In the genomic region with DNA sequence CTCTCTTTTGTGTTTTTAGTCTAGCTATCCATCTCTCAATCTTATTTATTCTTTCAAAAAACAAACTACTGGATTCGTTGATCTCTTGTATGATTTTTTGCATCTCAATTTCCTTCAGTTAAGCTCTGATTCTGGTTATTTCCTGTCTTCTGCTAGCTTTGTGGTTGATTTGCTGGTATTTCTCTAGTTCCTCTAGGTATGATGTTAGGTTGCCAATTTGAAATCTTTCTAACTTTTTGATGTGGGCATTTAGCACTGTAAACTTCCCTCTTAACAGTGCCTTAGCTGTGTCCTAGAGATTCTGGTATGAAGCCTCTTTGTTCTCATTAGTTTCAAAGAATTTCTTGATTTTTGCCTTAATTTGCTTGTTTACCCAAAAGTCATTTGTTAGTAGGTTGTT, we compare ENCODE assay signal across 18 cellular contexts. TPM values are rescaled to one million over a fixed set of nuclear protein-coding genes. Genes with fewer than 3 reads are reported as not detected.
DNase-seq lines count a peak whose midpoint lies in the region; ATAC-seq and TF ChIP-seq lines count a peak whose summit lies in the region.
"Had no signal": no experiment of that assay in that cellular context is flagged by ENCODE, and none has a peak within 500 bp of the region (broad histone marks: within the 10 kb centered on the region; RNA-seq: fewer than 3 reads in every experiment).

No MANE protein-coding gene starts in this region.

- H3K36me3 ChIP-seq in DND-41 (ENCODE audit: insufficient read depth, low read length): no peaks in the 10 kb centered on the region
- H3K36me3 ChIP-seq: BLaER1 had no signal

- no peak overlapping the region for H3K4me3 Mint-ChIP-seq in activated naive CD4-positive, alpha-beta T cell treated with anti-CD3 and anti-CD28 coated beads, Interleukin-2, amount 10 ng/mL, durations not matched to agents 7 days and 5 days
- H3K4me3 Mint-ChIP-seq in CD4-positive, alpha-beta T cell: no peak overlapping the region
- peak overlapping the region in 1 of 3 donors; percentile 3 for H3K4me3 Mint-ChIP-seq in T-cell
- H3K4me3 Mint-ChIP-seq: CD14-positive monocyte; CD8-positive, alpha-beta memory T cell; GM23338; HFFc6 had no signal

- CTCF ChIA-PET in activated naive CD4-positive, alpha-beta T cell treated with anti-CD3 and anti-CD28 coated beads, Interleukin-2, amount 10 ng/mL, durations not matched to agents 7 days and 5 days (lab: Charles Lee): no interaction called here
- CTCF ChIA-PET in CD4-positive, alpha-beta T cell (lab: Charles Lee): no interaction called here
- CTCF ChIA-PET in T-cell (lab: Charles Lee): no interaction called here

- POLR2A ChIA-PET in CD4-positive, alpha-beta T cell (lab: Charles Lee): interaction anchor here (1.2 kb wide), 1 partner anchor 15 kb away, joined by 5 read pairs; a partner anchor contains a TSS
- POLR2A ChIA-PET in T-cell (lab: Charles Lee): no interaction called here

- H3K27me3 Mint-ChIP-seq in activated naive CD4-positive, alpha-beta T cell treated with anti-CD3 and anti-CD28 coated beads, Interleukin-2, amount 10 ng/mL, durations not matched to agents 7 days and 5 days: no peaks in the 10 kb centered on the region
- H3K27me3 Mint-ChIP-seq in CD4-positive, alpha-beta T cell: no peaks in the 10 kb centered on the region
- peaks cover 2 to 10% of the 10 kb centered on the region in 2 donors for H3K27me3 Mint-ChIP-seq in T-cell

- peaks cover 17% of the 10 kb centered on the region for H3K4me1 Mint-ChIP-seq in activated naive CD4-positive, alpha-beta T cell treated with anti-CD3 and anti-CD28 coated beads, Interleukin-2, amount 10 ng/mL, durations not matched to agents 7 days and 5 days
- peaks cover 14% of the 10 kb centered on the region for H3K4me1 Mint-ChIP-seq in CD4-positive, alpha-beta T cell (ENCODE audit: low read depth)
- peaks cover 9 to 17% (median 12%) of the 10 kb centered on the region in 3 donors for H3K4me1 Mint-ChIP-seq in T-cell
- H3K4me1 Mint-ChIP-seq: CD14-positive monocyte; CD8-positive, alpha-beta memory T cell; GM23338 had no signal

- no peaks in the 10 kb centered on the region for H4K20me1 ChIP-seq in DND-41 (ENCODE audit: insufficient read depth, low read length)
- H4K20me1 ChIP-seq: BLaER1 had no signal

- H3K4me1 ChIP-seq in DND-41 (ENCODE audit: insufficient read depth, low read length): peaks cover 18% of the 10 kb centered on the region
- H3K4me1 ChIP-seq: BLaER1 had no signal

- peaks cover 14% of the 10 kb centered on the region for H3K36me3 Mint-ChIP-seq in activated naive CD4-positive, alpha-beta T cell treated with anti-CD3 and anti-CD28 coated beads, Interleukin-2, amount 10 ng/mL, durations not matched to agents 7 days and 5 days
- peaks cover 0 to 7% of the 10 kb centered on the region in 2 donors for H3K36me3 Mint-ChIP-seq in activated naive CD4-positive, alpha-beta T cell treated with anti-CD3 and anti-CD28 coated beads, Interleukin-2, amount 50 U/mL, for 72 hours
- H3K36me3 Mint-ChIP-seq in CD4-positive, alpha-beta T cell (ENCODE audit: low read depth): no peaks in the 10 kb centered on the region
- no peaks in the 10 kb centered on the region for H3K36me3 Mint-ChIP-seq in T-cell
- H3K36me3 Mint-ChIP-seq: CD14-positive monocyte; CD8-positive, alpha-beta memory T cell had no signal

- H3K9me3 Mint-ChIP-seq in activated naive CD4-positive, alpha-beta T cell treated with anti-CD3 and anti-CD28 coated beads, Interleukin-2, amount 10 ng/mL, durations not matched to agents 7 days and 5 days: peaks cover 17% of the 10 kb centered on the region
- peaks cover 0 to 6% of the 10 kb centered on the region in 2 donors for H3K9me3 Mint-ChIP-seq in activated naive CD4-positive, alpha-beta T cell treated with anti-CD3 and anti-CD28 coated beads, Interleukin-2, amount 50 U/mL, for 72 hours
- no peaks in the 10 kb centered on the region for H3K9me3 Mint-ChIP-seq in CD4-positive, alpha-beta T cell
- peaks cover 0 to 3% (median 2%) of the 10 kb centered on the region in 3 donors for H3K9me3 Mint-ChIP-seq in T-cell

- H3K9ac ChIP-seq in DND-41 (ENCODE audit: low read depth, low read length): no peak overlapping the region
- H3K9ac ChIP-seq: BLaER1 had no signal

- no peak overlapping the region for H3K4me2 ChIP-seq in DND-41 (ENCODE audit: insufficient read depth, low read length)
- H3K4me2 ChIP-seq: BLaER1, GM23338 had no signal

- intact Hi-C loops in CD4-positive, alpha-beta T cell (cut with DNase I, micrococcal nuclease): no loop called here

- ATAC-seq in activated naive CD4-positive, alpha-beta T cell treated with anti-CD3 and anti-CD28 coated beads, Interleukin-2, amount 50 U/mL, for 72 hours: no peak
- no peak for ATAC-seq in CD4-positive, alpha-beta T cell (ENCODE audit: poor library complexity)
- ATAC-seq in DND-41 (ENCODE audit: insufficient read depth, low read depth) (peak; percentile 96), T-cell (replicated peaks in 1 of 4) (peak; percentile 23 to 58 (median 47)), HG02678 (IDR thresholded peaks at IDR 0.05; ENCODE audit: unreplicated experiment) (no peak), GM19452 (IDR thresholded peaks at IDR 0.05; ENCODE audit: unreplicated experiment) (no peak)
- ATAC-seq: GM23338 had no signal

- peaks cover 4% of the 10 kb centered on the region for H3K27me3 ChIP-seq in CD4-positive, alpha-beta T cell (ENCODE audit: control insufficient read depth, insufficient read depth, low read length)
- no peaks in the 10 kb centered on the region for H3K27me3 ChIP-seq in DND-41 (ENCODE audit: insufficient read depth, low read length, poor library complexity)

- H3K9me3 ChIP-seq in CD4-positive, alpha-beta T cell (ENCODE audit: control insufficient read depth, low read length): no peaks in the 10 kb centered on the region
- peaks cover 19% of the 10 kb centered on the region for H3K9me3 ChIP-seq in DND-41 (ENCODE audit: insufficient read depth, low read length, severe bottlenecking)

- H3K27ac Mint-ChIP-seq in activated naive CD4-positive, alpha-beta T cell treated with anti-CD3 and anti-CD28 coated beads, Interleukin-2, amount 10 ng/mL, durations not matched to agents 7 days and 5 days: peak overlapping the region; percentile 84
- no peak overlapping the region for H3K27ac Mint-ChIP-seq in activated naive CD4-positive, alpha-beta T cell treated with anti-CD3 and anti-CD28 coated beads, Interleukin-2, amount 50 U/mL, for 72 hours
- peak overlapping the region; percentile 2 for H3K27ac Mint-ChIP-seq in CD4-positive, alpha-beta T cell
- no peak overlapping the region for H3K27ac Mint-ChIP-seq in T-cell
- H3K27ac Mint-ChIP-seq: CD14-positive monocyte; CD8-positive, alpha-beta memory T cell; GM23338; HFFc6 had no signal

- DNase-seq in activated naive CD4-positive, alpha-beta T cell treated with anti-CD3 and anti-CD28 coated beads, Interleukin-2, amount 10 ng/mL, durations not matched to agents 7 days and 5 days: no peak
- DNase-seq in activated naive CD4-positive, alpha-beta T cell treated with anti-CD3 and anti-CD28 coated beads, Interleukin-2, amount 50 U/mL, for 72 hours (ENCODE audit: low spot score in 2 of 2): no peak
- no peak for DNase-seq in CD4-positive, alpha-beta T cell
- DNase-seq in DND-41 (no peak), T-cell (no peak), dedifferentiated amniotic fluid mesenchymal stem cell (ENCODE audit: extremely low spot score) (no peak)
- DNase-seq: 8988T, COR-L47, GDM1, HCEC 1CT, HFFc6, IMR-90 had no signal

- no peak overlapping the region for H2AFZ ChIP-seq in DND-41 (ENCODE audit: low read depth, low read length)
- H2AFZ ChIP-seq: GM23338 had no signal

- H3K27ac ChIP-seq in CD4-positive, alpha-beta T cell (ENCODE audit: low read depth, low read length): no peak overlapping the region
- H3K27ac ChIP-seq in DND-41 (ENCODE audit: low read length): peak overlapping the region; percentile 69
- H3K27ac ChIP-seq: BLaER1 had no signal

- no peaks in the 10 kb centered on the region for H3K79me2 ChIP-seq in DND-41 (ENCODE audit: insufficient read depth, low read length)

- H3K4me3 ChIP-seq in DND-41 (ENCODE audit: low read depth in 1 of 2, low read length in 2 of 2): no peak overlapping the region
- H3K4me3 ChIP-seq: BLaER1, GM23338 had no signal

- no peak for TF ChIP-seq CTCF in CD4-positive, alpha-beta T cell (IDR thresholded peaks at IDR 0.05)
- TF ChIP-seq CTCF in DND-41 (IDR thresholded peaks at IDR 0.05; ENCODE audit: borderline replicate concordance, extremely low read depth, low read length, poor library complexity, severe bottlenecking): no peak

RNA-seq across cellular contexts. Expression of a gene that starts 15.2 kb away (rescaled TPM):
- 1 to 10 TPM; 1.5 to 2.1 TPM for total RNA-seq in activated naive CD4-positive, alpha-beta T cell treated with anti-CD3 and anti-CD28 coated beads, Interleukin-2, amount 50 U/mL, for 72 hours
- 1 to 10 TPM in 1 of 2 experiments, under 1 TPM in 1; 0.74 to 1.3 TPM for total RNA-seq in CD4-positive, alpha-beta T cell
- total RNA-seq in T-cell: 1 to 10 TPM in 1 of 5 donors, under 1 TPM in 4; 0.60 to 2.0 (median 0.75) TPM
- total RNA-seq: HFFc6, IMR-90 had no signal

Comparison
In these comparisons a context has a peak if more than half of its experiments do, and no peak if none do; other contexts are left out.
1. H3K27ac Mint-ChIP-seq: peak in activated naive CD4-positive, alpha-beta T cell treated with anti-CD3 and anti-CD28 coated beads, Interleukin-2, amount 10 ng/mL, durations not matched to agents 7 days and 5 days (single experiment) and CD4-positive, alpha-beta T cell (single experiment); none in activated naive CD4-positive, alpha-beta T cell treated with anti-CD3 and anti-CD28 coated beads, Interleukin-2, amount 50 U/mL, for 72 hours (0 of 2) and T-cell (0 of 2).
2. ATAC-seq: peak in DND-41 (single experiment) and T-cell (4 of 4); none in activated naive CD4-positive, alpha-beta T cell treated with anti-CD3 and anti-CD28 coated beads, Interleukin-2, amount 50 U/mL, for 72 hours (0 of 2), CD4-positive, alpha-beta T cell (single experiment), HG02678 (single experiment) and GM19452 (single experiment).